In the genomic region with DNA sequence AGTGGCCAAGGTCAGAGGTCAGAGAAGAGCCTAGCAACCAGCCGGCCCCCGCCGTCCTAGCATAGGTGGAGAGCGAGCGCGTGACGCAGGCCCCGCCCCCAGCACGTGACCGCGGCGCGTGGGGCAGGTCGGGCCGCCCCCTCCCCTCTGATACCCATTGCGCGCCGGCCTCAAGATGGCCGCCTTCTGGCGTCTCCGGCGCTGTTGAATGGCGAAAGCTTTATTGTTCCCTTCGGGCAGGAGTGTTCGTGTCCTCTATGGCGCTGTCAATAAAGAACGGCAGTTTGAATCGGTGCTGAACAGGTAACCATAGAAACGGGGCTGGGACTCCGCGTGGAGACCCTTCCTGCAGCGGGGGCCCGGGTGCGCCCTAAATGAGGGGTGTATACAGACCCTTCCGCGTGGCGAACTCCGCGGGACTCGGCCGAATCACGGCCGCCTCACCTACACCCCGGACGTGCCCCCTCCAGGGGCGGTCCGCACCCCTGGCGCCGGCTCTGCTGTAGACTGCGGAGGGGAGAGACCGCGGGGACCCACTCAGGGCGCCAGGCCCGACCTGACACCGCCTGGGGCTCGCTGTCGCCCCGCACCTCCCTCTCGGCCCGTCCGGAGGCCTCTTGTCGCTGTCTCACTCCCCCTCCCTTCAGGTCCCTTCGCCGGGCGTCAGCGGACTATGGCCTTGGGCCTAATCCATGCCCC, we compare ENCODE assay signal across 8 cellular contexts. TPM values are rescaled to one million over a fixed set of nuclear protein-coding genes. Genes with fewer than 3 reads are reported as not detected.
DNase-seq lines count a peak whose midpoint lies in the region; ATAC-seq, FAIRE-seq and TF ChIP-seq lines count a peak whose summit lies in the region.

A gene with protein sequence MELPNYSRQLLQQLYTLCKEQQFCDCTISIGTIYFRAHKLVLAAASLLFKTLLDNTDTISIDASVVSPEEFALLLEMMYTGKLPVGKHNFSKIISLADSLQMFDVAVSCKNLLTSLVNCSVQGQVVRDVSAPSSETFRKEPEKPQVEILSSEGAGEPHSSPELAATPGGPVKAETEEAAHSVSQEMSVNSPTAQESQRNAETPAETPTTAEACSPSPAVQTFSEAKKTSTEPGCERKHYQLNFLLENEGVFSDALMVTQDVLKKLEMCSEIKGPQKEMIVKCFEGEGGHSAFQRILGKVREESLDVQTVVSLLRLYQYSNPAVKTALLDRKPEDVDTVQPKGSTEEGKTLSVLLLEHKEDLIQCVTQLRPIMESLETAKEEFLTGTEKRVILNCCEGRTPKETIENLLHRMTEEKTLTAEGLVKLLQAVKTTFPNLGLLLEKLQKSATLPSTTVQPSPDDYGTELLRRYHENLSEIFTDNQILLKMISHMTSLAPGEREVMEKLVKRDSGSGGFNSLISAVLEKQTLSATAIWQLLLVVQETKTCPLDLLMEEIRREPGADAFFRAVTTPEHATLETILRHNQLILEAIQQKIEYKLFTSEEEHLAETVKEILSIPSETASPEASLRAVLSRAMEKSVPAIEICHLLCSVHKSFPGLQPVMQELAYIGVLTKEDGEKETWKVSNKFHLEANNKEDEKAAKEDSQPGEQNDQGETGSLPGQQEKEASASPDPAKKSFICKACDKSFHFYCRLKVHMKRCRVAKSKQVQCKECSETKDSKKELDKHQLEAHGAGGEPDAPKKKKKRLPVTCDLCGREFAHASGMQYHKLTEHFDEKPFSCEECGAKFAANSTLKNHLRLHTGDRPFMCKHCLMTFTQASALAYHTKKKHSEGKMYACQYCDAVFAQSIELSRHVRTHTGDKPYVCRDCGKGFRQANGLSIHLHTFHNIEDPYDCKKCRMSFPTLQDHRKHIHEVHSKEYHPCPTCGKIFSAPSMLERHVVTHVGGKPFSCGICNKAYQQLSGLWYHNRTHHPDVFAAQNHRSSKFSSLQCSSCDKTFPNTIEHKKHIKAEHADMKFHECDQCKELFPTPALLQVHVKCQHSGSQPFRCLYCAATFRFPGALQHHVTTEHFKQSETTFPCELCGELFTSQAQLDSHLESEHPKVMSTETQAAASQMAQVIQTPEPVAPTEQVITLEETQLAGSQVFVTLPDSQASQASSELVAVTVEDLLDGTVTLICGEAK (plus strand): TSS at position 150 of the 699 bp plus-strand sequence. CDS start 38,098 bp downstream, outside the sequence.

- H3K4me1 ChIP-seq in HepG2 (ENCODE audit: insufficient read depth, low read length) = peaks cover 83% of the 10 kb centered on the region

- POLR2A ChIA-PET in HepG2 (lab: Yijun Ruan, JAX) = no interaction called here

- DNase-seq in C1 segment of cervical spinal cord (lab: John Stamatoyannopoulos, UW) = peak; percentile 55 to 96 (median 90)
- DNase-seq in NCI-H748 (lab: John Stamatoyannopoulos, UW; ENCODE audit: unreplicated experiment) = peak; percentile 96
- DNase-seq in activated CD4-positive, alpha-beta T cell treated with anti-CD3 and anti-CD28 coated beads, Interleukin-2, amount 50 U/mL, for 4 hours = peak; percentile 88 to 91
- peak; percentile 97 to 98 for DNase-seq in dermis microvascular lymphatic vessel endothelial cell (ENCODE audit: low read depth in 2 of 2)
- peak; percentile 94 for DNase-seq in HepG2 (ENCODE audit: low spot score)
- peak; percentile 88 to 92 for DNase-seq in stimulated activated CD4-positive, alpha-beta T cell treated with anti-CD3 and anti-CD28 coated beads, Interleukin-2, amount 100 ng/mL, for 48 hours

- peak within 1 kb of the TSS; percentile 84 for H3K9ac ChIP-seq in HepG2 (ENCODE audit: insufficient read depth, low read depth, low read length)

- CTCF ChIA-PET in HepG2 (lab: Yijun Ruan, JAX; ENCODE audit: low intra/inter-chr PET ratio, low total read pairs) = no interaction called here

- peak; percentile 47 to 62 for TF ChIP-seq POLR2A in HepG2 (IDR thresholded peaks at IDR 0.05; ENCODE audit: insufficient read depth in 1 of 2, low read depth in 2 of 2, low read length in 2 of 2)

- peaks cover 39% of the 10 kb centered on the region for H3K79me2 ChIP-seq in HepG2 (ENCODE audit: insufficient read depth, low read length)

- no peaks in the 10 kb centered on the region for H4K20me1 ChIP-seq in HepG2 (ENCODE audit: insufficient read depth, low read length)

- BruUV-seq in HepG2 (replicated peaks; lab: Mats Ljungman, UMichigan) = TSS peak; percentile 65

- TF ChIP-seq CTCF in HepG2 (CRISPR knock-in tag; IDR thresholded peaks at IDR 0.05) = 0 out of 2 replicates have a peak, but pooled peaks have one; percentile 4

- H3K9me3 ChIP-seq in HepG2 (ENCODE audit: low read length) = no peaks in the 10 kb centered on the region

- peak; percentile 54 to 70; a peak in 3 of 4 replicates for TF ChIP-seq EP300 in HepG2 (IDR thresholded peaks at IDR 0.05; ENCODE audit: low read depth in 2 of 2, low read length in 2 of 2)
- peak; percentile 81 for TF ChIP-seq EP300 in HepG2 (CRISPR knock-in tag; IDR thresholded peaks at IDR 0.05; ENCODE audit: borderline replicate concordance)

- ATAC-seq in GM19372 (IDR thresholded peaks at IDR 0.05; ENCODE audit: low read depth, unreplicated experiment) (peak; percentile 89), HG03521 (IDR thresholded peaks at IDR 0.05; ENCODE audit: unreplicated experiment) (peak; percentile 92), HepG2 (peak; percentile 84)

- no peaks in the 10 kb centered on the region; a peak in 1 of 5 replicates for H3K27me3 ChIP-seq in HepG2 (ENCODE audit: control insufficient read depth in 1 of 2, insufficient read depth in 2 of 2, low read length in 2 of 2)

- peak within 1 kb of the TSS; percentile 88 to 96 (median 95) for H3K4me3 ChIP-seq in HepG2 (replicated peaks in 1 of 3; ENCODE audit: insufficient read depth in 1 of 3, low read depth in 2 of 3, low read length in 3 of 3)

- peak; percentile 52 for FAIRE-seq in HepG2 (lab: Jason Lieb, UNC)

- WGBS in HepG2 (ENCODE audit: low lambda C conversion rate) = 0% methylated on average over 12 of the region's 66 CpGs

- peak within 1 kb of the TSS; percentile 85 for H3K27ac ChIP-seq in HepG2 (ENCODE audit: extremely low read length, insufficient read depth, low read length)

- H2AFZ ChIP-seq in HepG2 (ENCODE audit: low read length) = peak within 1 kb of the TSS; percentile 75

- intact Hi-C loops in HepG2 (cut with micrococcal nuclease; ENCODE audit: unreplicated experiment) = loop anchor here (2.0 to 5.0 kb wide), 2 partner anchors 23 to 50 kb away; no protein-coding TSS in a partner anchor

- peak within 1 kb of the TSS; percentile 82 for H3K4me2 ChIP-seq in HepG2 (ENCODE audit: low read depth, low read length)

- H3K36me3 ChIP-seq in HepG2 (replicated peaks in 1 of 2; ENCODE audit: control insufficient read depth in 1 of 2, insufficient read depth in 2 of 2, low read length in 2 of 2) = no peaks in the 10 kb centered on the region

- peak; percentile 11; the same call in 1 of the 2 replicates for TF ChIP-seq RAD21 in HepG2 (CRISPR knock-in tag; IDR thresholded peaks at IDR 0.05)

- in situ Hi-C loops in HepG2 (cut with HindIII; ENCODE audit: extremely low pct_ligation_motif_present, low pct_unique_long_range_greater_than_20kb) = no loop called here

TF ChIP-seq in HepG2, 621 proteins besides CTCF, POLR2A, EP300 and RAD21 (continues in another document):
- TF ChIP-seq REPIN1 (CRISPR knock-in tag; IDR thresholded peaks at IDR 0.05; ENCODE audit: borderline replicate concordance, low read depth) = peak; percentile 86
- TF ChIP-seq, protein P1, sequence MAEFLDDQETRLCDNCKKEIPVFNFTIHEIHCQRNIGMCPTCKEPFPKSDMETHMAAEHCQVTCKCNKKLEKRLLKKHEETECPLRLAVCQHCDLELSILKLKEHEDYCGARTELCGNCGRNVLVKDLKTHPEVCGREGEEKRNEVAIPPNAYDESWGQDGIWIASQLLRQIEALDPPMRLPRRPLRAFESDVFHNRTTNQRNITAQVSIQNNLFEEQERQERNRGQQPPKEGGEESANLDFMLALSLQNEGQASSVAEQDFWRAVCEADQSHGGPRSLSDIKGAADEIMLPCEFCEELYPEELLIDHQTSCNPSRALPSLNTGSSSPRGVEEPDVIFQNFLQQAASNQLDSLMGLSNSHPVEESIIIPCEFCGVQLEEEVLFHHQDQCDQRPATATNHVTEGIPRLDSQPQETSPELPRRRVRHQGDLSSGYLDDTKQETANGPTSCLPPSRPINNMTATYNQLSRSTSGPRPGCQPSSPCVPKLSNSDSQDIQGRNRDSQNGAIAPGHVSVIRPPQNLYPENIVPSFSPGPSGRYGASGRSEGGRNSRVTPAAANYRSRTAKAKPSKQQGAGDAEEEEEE (CRISPR knock-in tag; IDR thresholded peaks at IDR 0.05; ENCODE audit: borderline replicate concordance) = no peak

RNA-seq across cellular contexts. Expression of the gene that starts here (rescaled TPM):
- total RNA-seq in dermis microvascular lymphatic vessel endothelial cell (8.1 and 10.1 TPM in 2 replicates), HepG2 (2016; rRNA removed; fragmentation: Illumina TruSeq; extraction: Trizol) (14.7 and 16.5 TPM in 2 replicates)
- total RNA-seq in HepG2 (2016; cell fraction: cytosol; rRNA removed; fragmentation: Illumina TruSeq; extraction: Trizol; ENCODE audit: low read depth) = 19.7 and 21.4 TPM in 2 replicates
- total RNA-seq in HepG2 (2016; cell fraction: insoluble cytoplasmic fraction; rRNA removed; fragmentation: Illumina TruSeq; extraction: Trizol) = 12.3 and 15.2 TPM in 2 replicates
- total RNA-seq in HepG2 (2016; cell fraction: membrane; rRNA removed; fragmentation: Illumina TruSeq; extraction: Trizol) = 9.5 and 11.9 TPM in 2 replicates
- total RNA-seq in HepG2 (2016; cell fraction: nucleus; rRNA removed; fragmentation: Illumina TruSeq; extraction: Trizol) = 27.6 and 28.2 TPM in 2 replicates
- polyA plus RNA-seq in HepG2 (2011; rRNA removed) = 8.8 and 10.5 TPM in 2 replicates
- polyA plus RNA-seq in HepG2 (2011; cell fraction: cytosol; rRNA removed) = 2.8 and 2.9 TPM in 2 replicates
- 58.3 and 61.4 TPM in 2 replicates for polyA plus RNA-seq in HepG2 (2011; cell fraction: nucleus; rRNA removed)
- polyA plus RNA-seq in HepG2 (2012) = 9.2 and 10.4 TPM in 2 replicates
- polyA plus RNA-seq in HepG2 (2016; cell fraction: cytosol; fragmentation: Illumina TruSeq; extraction: Trizol; ENCODE audit: low read depth) = 0.26 and 0.31 TPM in 2 replicates
- 4.9 and 6.4 TPM in 2 replicates for polyA plus RNA-seq in HepG2 (2016; cell fraction: insoluble cytoplasmic fraction; fragmentation: Illumina TruSeq; extraction: Trizol; ENCODE audit: low read depth)
- 0.66 TPM in 2 replicates for polyA plus RNA-seq in HepG2 (2016; cell fraction: membrane; fragmentation: Illumina TruSeq; extraction: Trizol; ENCODE audit: low read depth)
- polyA plus RNA-seq in HepG2 (2016; cell fraction: nucleus; fragmentation: Illumina TruSeq; extraction: Trizol; ENCODE audit: insufficient read depth, low read depth) = 40.6 and 43.4 TPM in 2 replicates
- 16.1 and 26.2 TPM in 2 replicates for polyA minus RNA-seq in HepG2 (2011; rRNA and poly(A)+ RNA removed; ENCODE audit: low replicate concordance)
- polyA minus RNA-seq in HepG2 (2011; cell fraction: cytosol; rRNA and poly(A)+ RNA removed) = 5.2 and 5.8 TPM in 2 replicates
- polyA minus RNA-seq in HepG2 (2011; cell fraction: nucleus; rRNA and poly(A)+ RNA removed) = 25.9 and 28.1 TPM in 2 replicates

Comparison
In these comparisons a context has a peak if more than half of its experiments do, and no peak if none do; other contexts are left out.
1. Peak in every context shown above with its lines: DNase-seq, ATAC-seq, H3K4me3 ChIP-seq and H3K27ac ChIP-seq.